In the genomic region with DNA sequence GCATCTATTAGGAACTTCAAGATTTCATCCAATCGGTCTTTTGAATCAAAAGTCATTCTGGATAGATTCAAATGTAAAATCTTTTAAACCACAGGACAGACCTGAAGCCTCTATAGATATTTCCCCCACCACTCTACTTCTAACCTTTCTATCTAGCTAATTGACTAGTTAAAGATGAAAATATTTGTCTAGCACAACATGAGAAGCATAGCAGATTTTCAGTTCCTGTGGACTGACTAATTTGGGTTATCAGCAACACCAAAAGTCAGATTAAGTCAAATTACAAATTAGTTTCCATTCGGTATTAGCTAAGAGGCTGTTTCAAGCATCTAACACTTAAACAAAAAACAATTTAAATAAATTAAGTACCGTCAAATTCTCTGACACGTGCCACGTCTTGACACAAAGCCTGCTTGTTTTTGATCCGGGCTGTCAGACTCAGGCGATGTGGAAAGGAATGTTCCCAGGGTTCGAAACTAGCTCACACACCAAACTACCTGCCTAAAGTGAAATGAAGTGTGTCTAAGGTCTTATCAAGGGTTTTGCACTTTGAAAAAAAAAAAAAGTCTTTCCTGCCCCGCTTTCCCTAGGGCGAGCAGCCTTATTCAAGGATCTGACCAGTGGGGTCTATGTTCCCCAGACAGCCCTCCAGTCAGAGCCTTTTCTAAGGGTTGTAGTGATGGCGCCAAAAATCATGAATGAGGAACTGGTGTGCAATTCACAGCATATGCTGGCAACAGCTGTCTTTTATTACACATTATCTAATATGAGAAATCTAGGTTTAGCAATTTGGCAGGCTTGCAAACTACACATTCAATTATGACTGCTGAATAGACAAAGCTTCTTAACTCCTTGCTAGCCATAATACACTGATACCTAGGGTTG, we compare ENCODE assay signal across 1 cellular context.
TF ChIP-seq lines count a peak whose summit lies in the region.

No MANE protein-coding gene starts in this region.

TF ChIP-seq in HepG2, 621 proteins besides CTCF, POLR2A, EP300 and RAD21 (continued from another document):
- TF ChIP-seq, protein P1, sequence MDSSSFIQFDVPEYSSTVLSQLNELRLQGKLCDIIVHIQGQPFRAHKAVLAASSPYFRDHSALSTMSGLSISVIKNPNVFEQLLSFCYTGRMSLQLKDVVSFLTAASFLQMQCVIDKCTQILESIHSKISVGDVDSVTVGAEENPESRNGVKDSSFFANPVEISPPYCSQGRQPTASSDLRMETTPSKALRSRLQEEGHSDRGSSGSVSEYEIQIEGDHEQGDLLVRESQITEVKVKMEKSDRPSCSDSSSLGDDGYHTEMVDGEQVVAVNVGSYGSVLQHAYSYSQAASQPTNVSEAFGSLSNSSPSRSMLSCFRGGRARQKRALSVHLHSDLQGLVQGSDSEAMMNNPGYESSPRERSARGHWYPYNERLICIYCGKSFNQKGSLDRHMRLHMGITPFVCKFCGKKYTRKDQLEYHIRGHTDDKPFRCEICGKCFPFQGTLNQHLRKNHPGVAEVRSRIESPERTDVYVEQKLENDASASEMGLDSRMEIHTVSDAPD (CRISPR knock-in tag; IDR thresholded peaks at IDR 0.05) = no peak
